In genomic region chr14:67883717-67884116, GRCh38 we compare ENCODE assay signal across 8 cellular contexts.
DNase-seq lines count a peak whose midpoint lies in the region; ATAC-seq and TF ChIP-seq lines count a peak whose summit lies in the region.

No MANE protein-coding gene starts in this region.

- peaks cover 0 to 26% (median 0%) of the 10 kb centered on the region in 12 donors for H3K4me1 ChIP-seq in heart left ventricle
- no peaks in the 10 kb centered on the region for H3K4me1 ChIP-seq in foreskin keratinocyte
- H3K4me1 ChIP-seq in uterus, result peaks cover 0 to 8% of the 10 kb centered on the region in 2 donors

- H3K9me3 ChIP-seq in heart left ventricle (no peaks in the 10 kb centered on the region), uterus (no peaks in the 10 kb centered on the region)

- H3K36me3 ChIP-seq in heart left ventricle (no peaks in the 10 kb centered on the region), uterus (no peaks in the 10 kb centered on the region)

- intact Hi-C loops in heart left ventricle (cut with DNase I), result loop anchor here in 4 of 10 donors (2.0 to 5.0 kb wide), 4 partner anchors 933 to 959 kb away; no protein-coding TSS in a partner anchor
- intact Hi-C loops in Right ventricle myocardium inferior (cut with DNase I), result loop anchor here (5.0 kb wide), 2 partner anchors 934 to 959 kb away; no protein-coding TSS in a partner anchor
- intact Hi-C loops in uterus (cut with DNase I; ENCODE audit: low total_unique reads), result loop anchor here (5.0 kb wide), 1 partner anchor 934 kb away; no protein-coding TSS in a partner anchor

- TF ChIP-seq POLR2A in heart left ventricle (IDR thresholded peaks at IDR 0.05), result no peak
- no peak for TF ChIP-seq POLR2A in uterus (IDR thresholded peaks at IDR 0.05)

- H3K4me3 ChIP-seq in heart left ventricle (no peak overlapping the region), uterus (no peak overlapping the region)

- H3K27me3 ChIP-seq in heart left ventricle, result no peaks in the 10 kb centered on the region
- no peaks in the 10 kb centered on the region for H3K27me3 ChIP-seq in foreskin keratinocyte
- H3K27me3 ChIP-seq in uterus, result no peaks in the 10 kb centered on the region

- no peak for DNase-seq in heart left ventricle
- DNase-seq in Right ventricle myocardium inferior (ENCODE audit: missing footprints), result no peak
- peak; percentile 19 for DNase-seq in RPMI7951 (ENCODE audit: low read depth)
- no peak for DNase-seq in foreskin keratinocyte
- DNase-seq in uterus, result no peak
- DNase-seq in activated gamma-delta T cell (lab: John Stamatoyannopoulos, UW), result no peak
- no peak for DNase-seq in NCI-H1048 (lab: John Stamatoyannopoulos, UW)
- no peak for DNase-seq in activated CD4-positive, alpha-beta T cell treated with anti-CD3 and anti-CD28 coated beads, Interleukin-2, amount 50 U/mL, for 48 hours

- no peak for ATAC-seq in heart left ventricle
- ATAC-seq in Right ventricle myocardium inferior, result no peak
- ATAC-seq in foreskin keratinocyte, result no peak

- H3K27ac ChIP-seq in heart left ventricle, result peak overlapping the region in 1 of 12 donors; percentile 22
- no peak overlapping the region for H3K27ac ChIP-seq in foreskin keratinocyte
- H3K27ac ChIP-seq in uterus, result peak overlapping the region; percentile 76 to 86

- 55 to 75% (median 69%) methylated on average over 1 of the region's 1 CpG for WGBS in heart left ventricle, 4 donors

- peak in 9 of 12 donors; percentile 17 to 55 (median 33) for TF ChIP-seq CTCF in heart left ventricle (IDR thresholded peaks at IDR 0.05)
- TF ChIP-seq CTCF in foreskin keratinocyte (conservative IDR thresholded peaks at IDR 0.05), result peak; percentile 61
- TF ChIP-seq CTCF in uterus (IDR thresholded peaks at IDR 0.05), result peak; percentile 41 to 54 (median 45)
